17 cellular contexts compared by ENCODE assay signal in genomic region chr3:134201201-134202130, GRCh38. TPM values are rescaled to one million over a fixed set of nuclear protein-coding genes. Genes with fewer than 3 reads are reported as not detected.
DNase-seq lines count a peak whose midpoint lies in the region; ATAC-seq and TF ChIP-seq lines count a peak whose summit lies in the region.
"Had no signal": no experiment of that assay in that cellular context is flagged by ENCODE, and none has a peak within 500 bp of the region (broad histone marks: within the 10 kb centered on the region; RNA-seq: fewer than 3 reads in every experiment).

No MANE protein-coding gene starts in this region.

- in situ Hi-C loops in transverse colon (cut with MboI; ENCODE audit: low pct_ligation_motif_present in 1 of 4, low pct_unique_long_range_greater_than_20kb in 1 of 4, low sequenced_read_pairs in 3 of 4): loop anchor here in 2 of 4 donors (10.0 to 25.0 kb wide), 2 partner anchors 261 to 273 kb away; no protein-coding TSS in a partner anchor

- DNase-seq in A172 (ENCODE audit: low spot score) (peak; percentile 88), amniotic epithelial cell (ENCODE audit: low read depth) (peak; percentile 85), fibroblast of villous mesenchyme (ENCODE audit: low read depth) (peak; percentile 83), transverse colon (no peak), medulla oblongata (ENCODE audit: extremely low spot score) (no peak)
- DNase-seq: ACHN; activated T-cell treated with anti-CD3 and anti-CD28 coated beads for 4 hours; body of pancreas; GDM1; nucleus accumbens; stimulated activated CD4-positive, alpha-beta T cell treated with anti-CD3 and anti-CD28 coated beads, Interleukin-4, amount 100 ng/mL, for 4 hours; stomach had no signal

- TF ChIP-seq CTCF in HEK293 (tag by site-specific recombination; IDR thresholded peaks at IDR 0.05) (no peak), fibroblast of villous mesenchyme (IDR thresholded peaks at IDR 0.05; ENCODE audit: insufficient read depth, low read depth, low read length) (no peak), transverse colon (IDR thresholded peaks at IDR 0.05) (no peak)

- POLR2A ChIA-PET in HEK293 (lab: Yijun Ruan, JAX): interaction anchor here (1.2 kb wide), 1 partner anchor 10 kb away, joined by 4 read pairs; no protein-coding TSS in a partner anchor

- intact Hi-C loops in transverse colon (cut with DNase I; ENCODE audit: low total_unique reads): no loop called here

- TF ChIP-seq EP300 in transverse colon (IDR thresholded peaks at IDR 0.05; ENCODE audit: low read depth): no peak

- ATAC-seq in HG03432 (IDR thresholded peaks at IDR 0.05; ENCODE audit: unreplicated experiment): no peak
- no peak for ATAC-seq in GM18861 (IDR thresholded peaks at IDR 0.05; ENCODE audit: unreplicated experiment)
- ATAC-seq: body of pancreas, gastroesophageal sphincter had no signal

- H3K9me3 ChIP-seq in HEK293 (ENCODE audit: control insufficient read depth, insufficient read depth, low read depth, low read length): no peaks in the 10 kb centered on the region
- H3K9me3 ChIP-seq in transverse colon: no peaks in the 10 kb centered on the region
- H3K9me3 ChIP-seq: body of pancreas, gastroesophageal sphincter, stomach had no signal

- H3K27me3 ChIP-seq in transverse colon: no peaks in the 10 kb centered on the region
- H3K27me3 ChIP-seq: body of pancreas, gastroesophageal sphincter, stomach had no signal

- H3K36me3 ChIP-seq in HEK293 (ENCODE audit: control insufficient read depth in 2 of 2, insufficient read depth in 1 of 2, low read length in 2 of 2) (peaks cover 3 to 58% of the 10 kb centered on the region in 2 experiments; a peak in 2 of 3 replicates), transverse colon (peaks cover 0 to 12% (median 3%) of the 10 kb centered on the region in 4 donors)

- WGBS in transverse colon (ENCODE audit: low coverage in 1 of 2), 2 donors: 94% methylated on average over 8 of the region's 8 CpGs

- H3K4me3 ChIP-seq in HEK293 (ENCODE audit: low read depth, low read length) (no peak overlapping the region), fibroblast of villous mesenchyme (ENCODE audit: low read depth, low read length) (no peak overlapping the region), transverse colon (no peak overlapping the region)
- H3K4me3 ChIP-seq: body of pancreas, gastroesophageal sphincter, stomach had no signal

- TF ChIP-seq POLR2A in transverse colon (IDR thresholded peaks at IDR 0.05): no peak

- CTCF ChIA-PET in HEK293 (lab: Yijun Ruan, JAX): interaction anchor here (0.6 to 4.1 kb wide), 3 partner anchors 9 to 271 kb away, joined by 3 to 28 read pairs (median 6); no protein-coding TSS in a partner anchor

- H3K27ac ChIP-seq in HEK293 (ENCODE audit: extremely low read depth, low read depth, low read length) (no peak overlapping the region), transverse colon (no peak overlapping the region)
- H3K27ac ChIP-seq: body of pancreas, gastroesophageal sphincter, stomach, VCaP had no signal

- H3K4me1 ChIP-seq in HEK293 (ENCODE audit: control insufficient read depth, insufficient read depth, low read length): no peaks in the 10 kb centered on the region
- H3K4me1 ChIP-seq in transverse colon: no peaks in the 10 kb centered on the region
- H3K4me1 ChIP-seq: body of pancreas, gastroesophageal sphincter, stomach had no signal

TF ChIP-seq in HEK293, 187 proteins besides CTCF, POLR2A, EP300 and RAD21:
- TF ChIP-seq ZNF596 (tag by site-specific recombination; IDR thresholded peaks at IDR 0.05) (no peak), PRDM1 (tag by site-specific recombination; IDR thresholded peaks at IDR 0.05) (peak; percentile 44; the same call in 1 of the 2 replicates)

RNA-seq across cellular contexts. Expression of gene RYK, which starts 49.2 kb away (rescaled TPM):
- 88.1 and 91.0 TPM in 2 replicates for total RNA-seq in A172 (2014; rRNA removed; shearing (Covaris generic))
- 103 and 161 TPM in 2 replicates for total RNA-seq in fibroblast of villous mesenchyme
- 10 to 100 TPM; 20.2 to 91.1 (median 61.6) TPM for total RNA-seq in transverse colon

Comparison
In these comparisons a context has a peak if more than half of its experiments do, and no peak if none do; other contexts are left out.
1. DNase-seq: peak in A172 (single experiment), amniotic epithelial cell (single experiment) and fibroblast of villous mesenchyme (single experiment); none in transverse colon (single experiment) and medulla oblongata (single experiment).